In genomic region chr4:35673137-35673536, GRCh38 we compare ENCODE assay signal across 8 cellular contexts.
"Had no signal": no experiment of that assay in that cellular context is flagged by ENCODE, and none has a peak within 500 bp of the region (broad histone marks: within the 10 kb centered on the region; RNA-seq: fewer than 3 reads in every experiment).

No MANE protein-coding gene starts in this region.

- ATAC-seq: GM12878 had no signal

- FAIRE-seq: G401.6, GM12878, GM12891, GM12892, GM18507, GM19239 had no signal

- DNase-seq: GDM1, GF-D8 had no signal

- H3K4me3 ChIP-seq: GM12878 had no signal
